Comparison of ENCODE assay signal across 9 cellular contexts in genomic region chr10:60099998-60100747, GRCh38.
DNase-seq lines count a peak whose midpoint lies in the region; TF ChIP-seq lines count a peak whose summit lies in the region.
"Had no signal": no experiment of that assay in that cellular context is flagged by ENCODE, and none has a peak within 500 bp of the region (broad histone marks: within the 10 kb centered on the region; RNA-seq: fewer than 3 reads in every experiment).

No MANE protein-coding gene starts in this region.

- TF ChIP-seq CTCF in kidney epithelial cell (IDR thresholded peaks at IDR 0.05; ENCODE audit: insufficient read depth, low read length, poor library complexity, severe bottlenecking) (peak; percentile 38), type B pancreatic cell (conservative IDR thresholded peaks at IDR 0.05) (peak; percentile 82)

- H3K4me1 Mint-ChIP-seq in type B pancreatic cell (ENCODE audit: unreplicated experiment), result peaks cover 13% of the 10 kb centered on the region
- H3K4me1 Mint-ChIP-seq in activated CD4-positive, alpha-beta memory T cell treated with anti-CD3 and anti-CD28 coated beads, Interleukin-2, amount 10 ng/mL, durations not matched to agents 7 days and 5 days, result no peaks in the 10 kb centered on the region
- H3K4me1 Mint-ChIP-seq: T-cell had no signal

- H3K36me3 Mint-ChIP-seq in type B pancreatic cell, result peaks cover 19% of the 10 kb centered on the region
- no peaks in the 10 kb centered on the region for H3K36me3 Mint-ChIP-seq in activated CD4-positive, alpha-beta memory T cell treated with anti-CD3 and anti-CD28 coated beads, Interleukin-2, amount 10 ng/mL, durations not matched to agents 7 days and 5 days (ENCODE audit: low read depth)

- H3K9me3 Mint-ChIP-seq in type B pancreatic cell, result no peaks in the 10 kb centered on the region
- H3K9me3 Mint-ChIP-seq in activated CD4-positive, alpha-beta memory T cell treated with anti-CD3 and anti-CD28 coated beads, Interleukin-2, amount 10 ng/mL, durations not matched to agents 7 days and 5 days, result no peaks in the 10 kb centered on the region
- H3K9me3 Mint-ChIP-seq: T-cell had no signal

- POLR2A ChIA-PET in HEK293T (lab: Yijun Ruan, JAX), result no interaction called here
- POLR2A ChIA-PET in activated CD4-positive, alpha-beta memory T cell treated with anti-CD3 and anti-CD28 coated beads, Interleukin-2, amount 10 ng/mL, durations not matched to agents 7 days and 5 days (lab: Charles Lee), result no interaction called here

- H3K4me3 Mint-ChIP-seq in type B pancreatic cell, result no peak overlapping the region
- no peak overlapping the region for H3K4me3 Mint-ChIP-seq in activated CD4-positive, alpha-beta memory T cell treated with anti-CD3 and anti-CD28 coated beads, Interleukin-2, amount 10 ng/mL, durations not matched to agents 7 days and 5 days
- H3K4me3 Mint-ChIP-seq: T-cell had no signal

- CTCF ChIA-PET in HEK293T (lab: Yijun Ruan, JAX), result interaction anchor here (0.6 to 0.8 kb wide), 4 partner anchors 21 to 183 kb away, joined by 3 to 7 read pairs (median 4); no protein-coding TSS in a partner anchor
- CTCF ChIA-PET in activated CD4-positive, alpha-beta memory T cell treated with anti-CD3 and anti-CD28 coated beads, Interleukin-2, amount 10 ng/mL, durations not matched to agents 7 days and 5 days (lab: Charles Lee), result interaction anchor here (0.6 to 1.6 kb wide), 15 partner anchors 9 to 547 kb away, joined by 3 to 6 read pairs (median 3); no protein-coding TSS in a partner anchor

- no peaks in the 10 kb centered on the region for H3K27me3 ChIP-seq in kidney epithelial cell (ENCODE audit: control insufficient read depth, insufficient read depth, low read length)

- no peaks in the 10 kb centered on the region for H3K27me3 Mint-ChIP-seq in type B pancreatic cell
- H3K27me3 Mint-ChIP-seq in activated CD4-positive, alpha-beta memory T cell treated with anti-CD3 and anti-CD28 coated beads, Interleukin-2, amount 10 ng/mL, durations not matched to agents 7 days and 5 days, result no peaks in the 10 kb centered on the region
- H3K27me3 Mint-ChIP-seq: T-cell had no signal

- no peak overlapping the region for H3K4me3 ChIP-seq in kidney epithelial cell (ENCODE audit: low read depth, low read length)

- no peak overlapping the region for H3K27ac Mint-ChIP-seq in type B pancreatic cell
- no peak overlapping the region for H3K27ac Mint-ChIP-seq in activated CD4-positive, alpha-beta memory T cell treated with anti-CD3 and anti-CD28 coated beads, Interleukin-2, amount 10 ng/mL, durations not matched to agents 7 days and 5 days
- H3K27ac Mint-ChIP-seq: T-cell had no signal

- DNase-seq in EH (ENCODE audit: low read depth) (peak; percentile 57), HEK293T (ENCODE audit: extremely low spot score) (peak; percentile 46), NCI-H774 (lab: John Stamatoyannopoulos, UW) (peak; percentile 51), kidney epithelial cell (ENCODE audit: low read depth) (no peak), type B pancreatic cell (ENCODE audit: extremely low spot score, unreplicated experiment) (no peak)
- peak; percentile 9 for DNase-seq in central memory CD4-positive, alpha-beta T cell
- DNase-seq in activated CD4-positive, CD25-positive, alpha-beta regulatory T cell treated with anti-CD3 and anti-CD28 coated beads, Interleukin-2, amount 50 U/mL, for 72 hours, result no peak
- no peak for DNase-seq in activated CD4-positive, alpha-beta memory T cell treated with anti-CD3 and anti-CD28 coated beads, Interleukin-2, amount 10 ng/mL, durations not matched to agents 7 days and 5 days

- no peaks in the 10 kb centered on the region for H3K36me3 ChIP-seq in kidney epithelial cell (ENCODE audit: control insufficient read depth, insufficient read depth, low read length)

TF ChIP-seq in HEK293T, 16 proteins besides CTCF, POLR2A, EP300 and RAD21:
- TF ChIP-seq L3MBTL2 (conservative IDR thresholded peaks at IDR 0.05) (no peak), ZNF384 (IDR thresholded peaks at IDR 0.05) (peak; percentile 60), HDGF (IDR thresholded peaks at IDR 0.05; ENCODE audit: borderline replicate concordance) (no peak), ARNT (IDR thresholded peaks at IDR 0.05) (no peak)

Comparison
In these comparisons a context has a peak if more than half of its experiments do, and no peak if none do; other contexts are left out.
1. DNase-seq: peak in EH (single experiment), HEK293T (single experiment), NCI-H774 (single experiment) and central memory CD4-positive, alpha-beta T cell (single experiment); none in kidney epithelial cell (single experiment), type B pancreatic cell (single experiment), activated CD4-positive, CD25-positive, alpha-beta regulatory T cell treated with anti-CD3 and anti-CD28 coated beads, Interleukin-2, amount 50 U/mL, for 72 hours (single experiment) and activated CD4-positive, alpha-beta memory T cell treated with anti-CD3 and anti-CD28 coated beads, Interleukin-2, amount 10 ng/mL, durations not matched to agents 7 days and 5 days (single experiment).